Comparison of ENCODE assay signal across 27 cellular contexts in the genomic region with DNA sequence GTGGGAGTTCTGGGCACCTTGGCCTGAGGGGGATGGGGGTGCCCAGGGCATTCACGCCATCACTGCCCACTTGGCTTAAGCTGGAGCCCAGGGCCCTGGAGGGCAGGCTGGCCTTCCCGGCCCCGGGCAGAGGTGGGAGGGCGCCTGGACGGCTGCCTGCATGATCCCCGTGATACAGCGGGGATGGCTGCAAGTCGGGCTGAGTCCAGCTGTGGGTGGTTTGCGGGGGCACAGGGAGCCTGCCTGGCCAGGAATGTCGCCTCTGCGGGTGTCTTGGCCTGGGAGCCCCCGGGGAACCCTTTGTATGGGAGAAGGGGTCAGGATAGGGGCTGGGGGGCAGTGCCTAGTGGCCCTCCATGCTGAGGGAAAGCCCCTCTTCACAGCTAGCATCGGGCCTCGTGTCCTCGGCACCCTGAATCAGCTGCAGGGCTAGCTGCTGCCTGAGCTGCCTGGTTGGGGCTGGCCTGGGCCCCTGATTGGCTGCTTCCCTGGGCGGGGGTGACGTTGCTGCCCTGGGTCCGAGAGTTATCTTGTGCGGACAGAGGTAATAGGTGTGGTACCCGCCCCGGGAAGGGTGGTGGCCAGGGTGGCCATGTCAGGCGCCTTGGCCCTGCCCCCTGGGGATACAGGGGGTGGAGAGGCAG. TPM values are rescaled to one million over a fixed set of nuclear protein-coding genes. Genes with fewer than 3 reads are reported as not detected.
"Had no signal": no experiment of that assay in that cellular context is flagged by ENCODE, and none has a peak within 500 bp of the region (broad histone marks: within the 10 kb centered on the region; RNA-seq: fewer than 3 reads in every experiment).

No MANE protein-coding gene starts in this region.

- H3K4me3 ChIP-seq: breast epithelium, colonic mucosa, heart right ventricle, ovary, prostate gland, spleen, thoracic aorta, vagina had no signal

- H3K36me3 Mint-ChIP-seq: activated naive CD4-positive, alpha-beta T cell treated with anti-CD3 and anti-CD28 coated beads, Interleukin-2, amount 50 U/mL, for 24 hours; mesothelial cell of epicardium; naive B cell; type B pancreatic cell had no signal

- H3K9me3 Mint-ChIP-seq: activated B cell treated with CpG ODN at 0.5 μM for 24 hours; activated CD8-positive, alpha-beta T cell treated with anti-CD3 and anti-CD28 coated beads for 36 hours; activated naive CD4-positive, alpha-beta T cell treated with anti-CD3 and anti-CD28 coated beads, Interleukin-2, amount 50 U/mL, for 24 hours; activated naive CD8-positive, alpha-beta T cell treated with anti-CD3 and anti-CD28 coated beads, Interleukin-2, amount 50 U/mL, for 24 hours; activated T-cell treated with anti-CD3 and anti-CD28 coated beads, Interleukin-2, amount 50 U/mL, for 4 hours; activated T-helper 2 cell treated with anti-CD3 and anti-CD28 coated beads, Interferon-gamma antibody, Interleukin-2, Interleukin-4, amounts not matched to agents 10 μg/mL and 5 μg/mL and 100 μg/mL, durations not matched to agents 14 hours and 24 hours and 36 hours; mesothelial cell of epicardium; naive B cell; T-helper 2 cell treated with Interferon-gamma antibody and Interleukin-4, amounts not matched to agents 5 μg/mL and 100 μg/mL, for 36 hours; type B pancreatic cell had no signal

- FAIRE-seq: endothelial cell of umbilical vein had no signal

- H3K27ac Mint-ChIP-seq: activated B cell treated with CpG ODN at 0.5 μM for 24 hours; activated CD8-positive, alpha-beta T cell treated with anti-CD3 and anti-CD28 coated beads for 36 hours; activated naive CD4-positive, alpha-beta T cell treated with anti-CD3 and anti-CD28 coated beads, Interleukin-2, amount 50 U/mL, for 24 hours; activated naive CD8-positive, alpha-beta T cell treated with anti-CD3 and anti-CD28 coated beads, Interleukin-2, amount 50 U/mL, for 24 hours; activated T-helper 2 cell treated with anti-CD3 and anti-CD28 coated beads, Interferon-gamma antibody, Interleukin-2, Interleukin-4, amounts not matched to agents 10 μg/mL and 5 μg/mL and 100 μg/mL, durations not matched to agents 14 hours and 24 hours and 36 hours; mesothelial cell of epicardium; naive B cell; nephron progenitor cell; T-helper 2 cell treated with Interferon-gamma antibody and Interleukin-4, amounts not matched to agents 5 μg/mL and 100 μg/mL, for 36 hours; type B pancreatic cell had no signal

- DNase-seq: activated B cell treated with CpG ODN at 0.5 μM for 24 hours; activated CD4-positive, alpha-beta T cell treated with anti-CD3 and anti-CD28 coated beads, Interleukin-2, amount 50 U/mL, for 1 hour; activated CD8-positive, alpha-beta T cell treated with anti-CD3 and anti-CD28 coated beads for 36 hours; activated naive CD8-positive, alpha-beta T cell treated with anti-CD3 and anti-CD28 coated beads, Interleukin-2, amount 50 U/mL, for 24 hours; activated T-cell treated with anti-CD3 and anti-CD28 coated beads, Interleukin-2, amount 50 U/mL, for 4 hours; colonic mucosa; foreskin fibroblast; kidney glomerular epithelial cell; mammary epithelial cell; naive B cell; nephron progenitor cell; spleen; stimulated activated naive CD4-positive, alpha-beta T cell had no signal

- H3K36me3 ChIP-seq: breast epithelium, colonic mucosa, heart right ventricle, ovary, prostate gland, spleen, thoracic aorta, vagina had no signal

- H3K4me1 ChIP-seq: breast epithelium, colonic mucosa, prostate gland, spleen, vagina had no signal

- ATAC-seq: activated CD8-positive, alpha-beta T cell treated with anti-CD3 and anti-CD28 coated beads for 36 hours; activated naive CD8-positive, alpha-beta T cell treated with anti-CD3 and anti-CD28 coated beads, Interleukin-2, amount 50 U/mL, for 24 hours; activated T-cell treated with anti-CD3 and anti-CD28 coated beads, Interleukin-2, amount 50 U/mL, for 4 hours; esophagus mucosa had no signal

- H3K27me3 ChIP-seq: colonic mucosa, ovary, vagina had no signal

- H3K27ac ChIP-seq: breast epithelium, colonic mucosa, heart right ventricle, ovary, prostate gland, spleen, thoracic aorta, vagina had no signal

- H3K4me3 Mint-ChIP-seq: activated B cell treated with CpG ODN at 0.5 μM for 24 hours; activated CD8-positive, alpha-beta T cell treated with anti-CD3 and anti-CD28 coated beads for 36 hours; activated naive CD4-positive, alpha-beta T cell treated with anti-CD3 and anti-CD28 coated beads, Interleukin-2, amount 50 U/mL, for 24 hours; activated naive CD8-positive, alpha-beta T cell treated with anti-CD3 and anti-CD28 coated beads, Interleukin-2, amount 50 U/mL, for 24 hours; activated T-cell treated with anti-CD3 and anti-CD28 coated beads, Interleukin-2, amount 50 U/mL, for 4 hours; mesothelial cell of epicardium; naive B cell; nephron progenitor cell; T-helper 2 cell treated with Interferon-gamma antibody and Interleukin-4, amounts not matched to agents 5 μg/mL and 100 μg/mL, for 36 hours; type B pancreatic cell had no signal

- H3K4me1 Mint-ChIP-seq: activated B cell treated with CpG ODN at 0.5 μM for 24 hours; activated naive CD4-positive, alpha-beta T cell treated with anti-CD3 and anti-CD28 coated beads, Interleukin-2, amount 50 U/mL, for 24 hours; activated naive CD8-positive, alpha-beta T cell treated with anti-CD3 and anti-CD28 coated beads, Interleukin-2, amount 50 U/mL, for 24 hours; mesothelial cell of epicardium; naive B cell; nephron progenitor cell had no signal

RNA-seq across cellular contexts. Expression of a gene that starts 8.2 kb away (rescaled TPM):
- polyA plus RNA-seq: liver had no signal
